ENCODE assay signal across 15 cellular contexts in the genomic region with DNA sequence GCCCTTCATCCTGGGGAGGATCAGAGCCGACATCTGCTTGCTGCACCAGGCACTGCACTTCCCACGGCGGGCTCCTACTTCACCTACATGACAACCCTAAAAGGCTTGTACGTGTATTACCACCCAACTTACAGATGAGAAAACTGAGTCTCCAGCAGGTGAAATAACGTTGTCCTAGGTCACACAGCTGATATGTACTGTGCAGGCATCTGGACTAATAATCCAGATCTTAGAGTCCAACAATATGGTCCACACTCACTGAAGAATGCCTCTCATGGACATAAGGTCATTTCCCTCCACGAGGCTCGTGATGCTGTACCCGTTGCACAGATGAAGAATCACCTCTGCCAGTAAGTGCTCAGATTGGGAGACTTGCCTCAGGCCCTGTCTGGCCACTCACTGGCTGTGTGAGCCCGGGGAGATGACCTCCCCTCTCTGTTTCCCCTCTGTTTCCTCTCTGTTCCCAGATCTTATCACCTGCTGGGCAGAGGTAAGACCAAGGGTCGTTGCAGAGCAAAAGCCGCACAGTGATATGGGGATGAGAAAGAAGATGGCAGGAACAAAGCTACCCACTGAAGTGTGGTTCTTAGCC. TPM values are rescaled to one million over a fixed set of nuclear protein-coding genes. Genes with fewer than 3 reads are reported as not detected.
DNase-seq lines count a peak whose midpoint lies in the region; ATAC-seq and TF ChIP-seq lines count a peak whose summit lies in the region.
"Had no signal": no experiment of that assay in that cellular context is flagged by ENCODE, and none has a peak within 500 bp of the region (broad histone marks: within the 10 kb centered on the region; RNA-seq: fewer than 3 reads in every experiment).

No MANE protein-coding gene starts in this region.

- no peaks in the 10 kb centered on the region for H3K9me2 ChIP-seq in PC-9 (ENCODE audit: insufficient read depth)

- BruUV-seq in PC-9 (replicated peaks; lab: Mats Ljungman, UMichigan) = no TSS peak

- peaks cover 66% of the 10 kb centered on the region for H3K36me3 ChIP-seq in PC-9 (ENCODE audit: low read depth)
- peaks cover 80% of the 10 kb centered on the region for H3K36me3 ChIP-seq in left ventricle myocardium inferior
- H3K36me3 ChIP-seq in spleen = peaks cover 0 to 57% (median 9%) of the 10 kb centered on the region in 6 donors
- H3K36me3 ChIP-seq: BLaER1 treated with 17β-estradiol and CSF1 and Interleukin-3, amounts not matched to agents 10 nM and 100 nM; HAP-1 had no signal

- ATAC-seq in activated naive CD8-positive, alpha-beta T cell treated with anti-CD3 and anti-CD28 coated beads, Interleukin-2, amount 10 ng/mL, durations not matched to agents 7 days and 5 days (ENCODE audit: low read depth) = no peak
- ATAC-seq in activated naive CD8-positive, alpha-beta T cell treated with anti-CD3 and anti-CD28 coated beads, Interleukin-2, amount 50 U/mL, for 24 hours = no peak
- no peak for ATAC-seq in activated CD4-positive, CD25-positive, alpha-beta regulatory T cell treated with anti-CD3 and anti-CD28 coated beads, Interleukin-2, amount 50 U/mL, for 24 hours

- H3K36me3 Mint-ChIP-seq in activated naive CD8-positive, alpha-beta T cell treated with anti-CD3 and anti-CD28 coated beads, Interleukin-2, amount 10 ng/mL, durations not matched to agents 7 days and 5 days = no peaks in the 10 kb centered on the region
- H3K36me3 Mint-ChIP-seq in activated naive CD8-positive, alpha-beta T cell treated with anti-CD3 and anti-CD28 coated beads, Interleukin-2, amount 50 U/mL, for 24 hours (ENCODE audit: low read depth) = no peaks in the 10 kb centered on the region

- H3K27me3 Mint-ChIP-seq in activated naive CD8-positive, alpha-beta T cell treated with anti-CD3 and anti-CD28 coated beads, Interleukin-2, amount 10 ng/mL, durations not matched to agents 7 days and 5 days = peaks cover 4% of the 10 kb centered on the region
- no peaks in the 10 kb centered on the region for H3K27me3 Mint-ChIP-seq in activated naive CD8-positive, alpha-beta T cell treated with anti-CD3 and anti-CD28 coated beads, Interleukin-2, amount 50 U/mL, for 24 hours

- 77 to 92% (median 86%) methylated on average over 8 to 11 of the region's 11 CpGs for WGBS in spleen, 5 donors

- H3K79me2 ChIP-seq in PC-9 (ENCODE audit: low read depth) = peaks cover 11% of the 10 kb centered on the region; the same call in 1 of the 2 replicates

- H3K4me2 ChIP-seq in PC-9 = peak overlapping the region; percentile 57

- H3K27me3 ChIP-seq in PC-9 (ENCODE audit: insufficient read depth, low read depth) (no peaks in the 10 kb centered on the region), left ventricle myocardium inferior (ENCODE audit: low read depth) (no peaks in the 10 kb centered on the region), spleen (replicated peaks in 1 of 7) (no peaks in the 10 kb centered on the region)
- H3K27me3 ChIP-seq: BLaER1 treated with 17β-estradiol and CSF1 and Interleukin-3, amounts not matched to agents 10 nM and 100 nM had no signal

- no peak overlapping the region for H2AFZ ChIP-seq in PC-9

- peak overlapping the region; percentile 92 for H3K27ac ChIP-seq in PC-9
- peak overlapping the region; percentile 79 for H3K27ac ChIP-seq in left ventricle myocardium inferior (replicated peaks)
- H3K27ac ChIP-seq in spleen = no peak overlapping the region
- H3K27ac ChIP-seq: BLaER1 treated with 17β-estradiol and CSF1 and Interleukin-3, amounts not matched to agents 10 nM and 100 nM had no signal

- no peaks in the 10 kb centered on the region for H3K9me3 ChIP-seq in PC-9 (ENCODE audit: insufficient read depth, low read depth)
- no peaks in the 10 kb centered on the region for H3K9me3 ChIP-seq in left ventricle myocardium inferior (replicated peaks)
- H3K9me3 ChIP-seq in spleen = no peaks in the 10 kb centered on the region
- H3K9me3 ChIP-seq: BLaER1 treated with 17β-estradiol and CSF1 and Interleukin-3, amounts not matched to agents 10 nM and 100 nM; HAP-1 had no signal

- H3F3A ChIP-seq in PC-9 (ENCODE audit: insufficient read depth, low read depth) = peaks cover 96% of the 10 kb centered on the region

- H3K4me3 Mint-ChIP-seq in activated naive CD8-positive, alpha-beta T cell treated with anti-CD3 and anti-CD28 coated beads, Interleukin-2, amount 10 ng/mL, durations not matched to agents 7 days and 5 days = no peak overlapping the region
- no peak overlapping the region for H3K4me3 Mint-ChIP-seq in activated naive CD8-positive, alpha-beta T cell treated with anti-CD3 and anti-CD28 coated beads, Interleukin-2, amount 50 U/mL, for 24 hours

- CTCF ChIA-PET in PC-9 (lab: Charles Lee) = no interaction called here

- H3K9me3 Mint-ChIP-seq in activated naive CD8-positive, alpha-beta T cell treated with anti-CD3 and anti-CD28 coated beads, Interleukin-2, amount 10 ng/mL, durations not matched to agents 7 days and 5 days = no peaks in the 10 kb centered on the region
- H3K9me3 Mint-ChIP-seq in activated naive CD8-positive, alpha-beta T cell treated with anti-CD3 and anti-CD28 coated beads, Interleukin-2, amount 50 U/mL, for 24 hours = no peaks in the 10 kb centered on the region

- TF ChIP-seq POLR2A in spleen (IDR thresholded peaks at IDR 0.05) = no peak

- no peaks in the 10 kb centered on the region for H4K20me1 ChIP-seq in PC-9 (ENCODE audit: insufficient read depth)
- H4K20me1 ChIP-seq: BLaER1 treated with 17β-estradiol and CSF1 and Interleukin-3, amounts not matched to agents 10 nM and 100 nM had no signal

- DNase-seq in activated naive CD8-positive, alpha-beta T cell treated with anti-CD3 and anti-CD28 coated beads, Interleukin-2, amount 10 ng/mL, durations not matched to agents 7 days and 5 days = peak; percentile 13
- DNase-seq in activated naive CD8-positive, alpha-beta T cell treated with anti-CD3 and anti-CD28 coated beads, Interleukin-2, amount 50 U/mL, for 24 hours = no peak
- DNase-seq in PC-9 (peak in 1 of 2 experiments; percentile 17), left ventricle myocardium inferior (no peak), spleen (peak; percentile 23), NCI-H2171 (lab: John Stamatoyannopoulos, UW) (no peak)
- no peak for DNase-seq in effector CD8-positive, alpha-beta T cell (lab: John Stamatoyannopoulos, UW)
- DNase-seq: DMS53, NCI-H1436, NCI-H2029 treated with DMSO at 0.1 percent for 48 hours, NCI-H2227 treated with DMSO at 0.1 percent for 48 hours, NCI-H526 had no signal

- no peak overlapping the region for H3K4me3 ChIP-seq in PC-9
- no peak overlapping the region for H3K4me3 ChIP-seq in left ventricle myocardium inferior
- no peak overlapping the region for H3K4me3 ChIP-seq in spleen
- H3K4me3 ChIP-seq: BLaER1 treated with 17β-estradiol and CSF1 and Interleukin-3, amounts not matched to agents 10 nM and 100 nM; HAP-1 had no signal

- no peak for TF ChIP-seq CTCF in PC-9 (conservative IDR thresholded peaks at IDR 0.05)
- no peak for TF ChIP-seq CTCF in left ventricle myocardium inferior (IDR thresholded peaks at IDR 0.05; ENCODE audit: borderline replicate concordance)
- no peak for TF ChIP-seq CTCF in spleen (IDR thresholded peaks at IDR 0.05 in 8 of 11, conservative IDR thresholded peaks at IDR 0.05 in 3 of 11)

- POLR2A ChIA-PET in activated naive CD8-positive, alpha-beta T cell treated with anti-CD3 and anti-CD28 coated beads, Interleukin-2, amount 10 ng/mL, durations not matched to agents 7 days and 5 days (lab: Charles Lee) = no interaction called here
- POLR2A ChIA-PET in PC-9 (lab: Charles Lee; ENCODE audit: unreplicated experiment) = no interaction called here

- no peak overlapping the region for H3K27ac Mint-ChIP-seq in activated naive CD8-positive, alpha-beta T cell treated with anti-CD3 and anti-CD28 coated beads, Interleukin-2, amount 10 ng/mL, durations not matched to agents 7 days and 5 days
- no peak overlapping the region for H3K27ac Mint-ChIP-seq in activated naive CD8-positive, alpha-beta T cell treated with anti-CD3 and anti-CD28 coated beads, Interleukin-2, amount 50 U/mL, for 24 hours

- H3K4me1 ChIP-seq in PC-9 (replicated peaks; ENCODE audit: insufficient read depth) (peaks cover 81% of the 10 kb centered on the region), left ventricle myocardium inferior (peaks cover 75% of the 10 kb centered on the region), spleen (peaks cover 0 to 34% (median 13%) of the 10 kb centered on the region in 6 donors)
- H3K4me1 ChIP-seq: HAP-1 had no signal

- intact Hi-C loops in PC-9 (cut with micrococcal nuclease; ENCODE audit: unreplicated experiment) (no loop called here), left ventricle myocardium inferior (cut with micrococcal nuclease) (no loop called here), spleen (cut with DNase I; ENCODE audit: low total_unique reads) (no loop called here)

- peaks cover 15% of the 10 kb centered on the region for H3K4me1 Mint-ChIP-seq in activated naive CD8-positive, alpha-beta T cell treated with anti-CD3 and anti-CD28 coated beads, Interleukin-2, amount 10 ng/mL, durations not matched to agents 7 days and 5 days
- H3K4me1 Mint-ChIP-seq in activated naive CD8-positive, alpha-beta T cell treated with anti-CD3 and anti-CD28 coated beads, Interleukin-2, amount 50 U/mL, for 24 hours = peaks cover 7% of the 10 kb centered on the region

RNA-seq across cellular contexts. Expression of a gene that starts 32.1 kb away (rescaled TPM):
- under 1 TPM; 0.43 to 0.50 TPM for total RNA-seq in activated naive CD8-positive, alpha-beta T cell treated with anti-CD3 and anti-CD28 coated beads, Interleukin-2, amount 10 ng/mL, durations not matched to agents 7 days and 5 days
- total RNA-seq in PC-9 (2021) = 286 and 333 TPM in 2 replicates
- 846 TPM for total RNA-seq in left ventricle myocardium inferior
- 100 to 1,000 TPM in 1 of 7 donors, 10 to 100 TPM in 6; 60.2 to 167 (median 87.6) TPM for total RNA-seq in spleen
- 10 to 100 TPM in 2 of 3 donors, 1 to 10 TPM in 1; 9.3 to 35.3 (median 19.8) TPM for polyA plus RNA-seq in spleen

Comparison
In these comparisons a context has a peak if more than half of its experiments do, and no peak if none do; other contexts are left out.
1. DNase-seq: peak in activated naive CD8-positive, alpha-beta T cell treated with anti-CD3 and anti-CD28 coated beads, Interleukin-2, amount 10 ng/mL, durations not matched to agents 7 days and 5 days (single experiment) and spleen (single experiment); none in activated naive CD8-positive, alpha-beta T cell treated with anti-CD3 and anti-CD28 coated beads, Interleukin-2, amount 50 U/mL, for 24 hours (single experiment), left ventricle myocardium inferior (single experiment), NCI-H2171 (single experiment) and effector CD8-positive, alpha-beta T cell (single experiment).
2. H3K27ac ChIP-seq: peak in PC-9 (single experiment) and left ventricle myocardium inferior (single experiment); none in spleen (0 of 8).
3. RNA of a gene that starts 32.1 kb away (total RNA-seq): 846 TPM in left ventricle myocardium inferior (single experiment), 286 to 333 TPM in PC-9 and 60.2 to 167 TPM in spleen; 0.43 to 0.50 TPM in activated naive CD8-positive, alpha-beta T cell treated with anti-CD3 and anti-CD28 coated beads, Interleukin-2, amount 10 ng/mL, durations not matched to agents 7 days and 5 days; every median in the first group is over 10 times any median in the second.